In genomic region chr22:41688365-41689211, GRCh38 we compare ENCODE assay signal across 8 cellular contexts. TPM values are rescaled to one million over a fixed set of nuclear protein-coding genes. Genes with fewer than 3 reads are reported as not detected.
DNase-seq lines count a peak whose midpoint lies in the region; ATAC-seq and TF ChIP-seq lines count a peak whose summit lies in the region.

TSS of gene SNU13 (minus strand) at chr22:41688867. CDS start at chr22:41688796, 71 bp downstream.

- peak within 1 kb of the TSS; percentile 94 to 95 for H3K4me3 Mint-ChIP-seq in effector memory CD8-positive, alpha-beta T cell
- peak within 1 kb of the TSS; percentile 92 for H3K4me3 Mint-ChIP-seq in memory B cell

- no peak for TF ChIP-seq CTCF in GM20000 (IDR thresholded peaks at IDR 0.05; ENCODE audit: extremely low read depth, missing control alignments)

- H3K27ac Mint-ChIP-seq in effector memory CD8-positive, alpha-beta T cell = peak within 1 kb of the TSS; percentile 99
- peak within 1 kb of the TSS; percentile 98 for H3K27ac Mint-ChIP-seq in memory B cell

- H3K4me1 Mint-ChIP-seq in effector memory CD8-positive, alpha-beta T cell (ENCODE audit: low read depth in 2 of 2) = peaks cover 15 to 21% of the 10 kb centered on the region in 2 donors
- H3K4me1 Mint-ChIP-seq in memory B cell = peaks cover 18% of the 10 kb centered on the region

- no peaks in the 10 kb centered on the region for H3K27me3 Mint-ChIP-seq in effector memory CD8-positive, alpha-beta T cell
- no peaks in the 10 kb centered on the region for H3K27me3 Mint-ChIP-seq in memory B cell

- peaks cover 24% of the 10 kb centered on the region for H3K36me3 Mint-ChIP-seq in effector memory CD8-positive, alpha-beta T cell (ENCODE audit: insufficient read depth)
- H3K36me3 Mint-ChIP-seq in memory B cell = no peaks in the 10 kb centered on the region

- ATAC-seq in effector memory CD8-positive, alpha-beta T cell (replicated peaks) = peak; percentile 95
- peak; percentile 88 for ATAC-seq in memory B cell (ENCODE audit: low read depth)

- no peaks in the 10 kb centered on the region for H3K9me3 Mint-ChIP-seq in effector memory CD8-positive, alpha-beta T cell
- H3K9me3 Mint-ChIP-seq in memory B cell = no peaks in the 10 kb centered on the region

- DNase-seq in COR-L47 (lab: John Stamatoyannopoulos, UW) (peak; percentile 94), GM20000 (ENCODE audit: low spot score) (peak; percentile 91), HT1080 (ENCODE audit: low read depth) (peak; percentile 87), NOMO-1 treated with dmso at 0.1 percent for 144 hours (lab: John Stamatoyannopoulos, UW; ENCODE audit: unreplicated experiment) (peak; percentile 87), memory B cell (ENCODE audit: low spot score in 2 of 2) (peak; percentile 89 to 90)
- DNase-seq in activated CD8-positive, alpha-beta memory T cell treated with anti-CD3 and anti-CD28 coated beads for 4 hours (ENCODE audit: low read depth in 2 of 2) = peak; percentile 83 to 86
- DNase-seq in effector memory CD8-positive, alpha-beta T cell = peak; percentile 86 to 87 (median 87)
- DNase-seq in stimulated activated CD8-positive, alpha-beta memory T cell treated with anti-CD3 and anti-CD28 coated beads, Interleukin-12 subunit alpha, Interleukin-12 subunit beta, amount 100 ng/mL, for 1 hour (ENCODE audit: low read depth) = peak; percentile 87

RNA-seq across cellular contexts. Expression of gene SNU13, which starts in this region (rescaled TPM):
- total RNA-seq in HT1080 (2014; rRNA removed; shearing (Covaris generic)) = 229 and 305 TPM in 2 replicates
- 264 and 271 TPM in 2 replicates for polyA plus RNA-seq in HT1080 (2015; cell fraction: cytosol; rRNA removed)
- polyA plus RNA-seq in HT1080 (2015; cell fraction: nucleus; rRNA removed) = 113 and 122 TPM in 2 replicates

Comparison
In these comparisons a context has a peak if more than half of its experiments do, and no peak if none do; other contexts are left out.
1. Peak in every context shown above with its lines: DNase-seq and ATAC-seq.